ENCODE assay signal across 14 cellular contexts in genomic region chr3:98259707-98260106, GRCh38. TPM values are rescaled to one million over a fixed set of nuclear protein-coding genes. Genes with fewer than 3 reads are reported as not detected.
A peak's percentile ranks its signal among the peaks of the same experiment; 100 is the strongest.
DNase-seq lines count a peak whose midpoint lies in the region; ATAC-seq, FAIRE-seq and TF ChIP-seq lines count a peak whose summit lies in the region.
"Had no signal": no experiment of that assay in that cellular context is flagged by ENCODE, and none has a peak within 500 bp of the region (broad histone marks: within the 10 kb centered on the region; RNA-seq: fewer than 3 reads in every experiment).

No MANE protein-coding gene starts in this region.

- no peak overlapping the region for H3K27ac ChIP-seq in GM12878 (ENCODE audit: control insufficient read depth, insufficient read depth)
- H3K27ac ChIP-seq: GM23248 had no signal

- intact Hi-C loops in Calu3 (cut with micrococcal nuclease; ENCODE audit: unreplicated experiment) (no loop called here), GM12878 (cut with micrococcal nuclease; ENCODE audit: unreplicated experiment) (no loop called here)

- TF ChIP-seq RAD21 in GM12878 (IDR thresholded peaks at IDR 0.05; ENCODE audit: insufficient read depth, low read depth, low read length) = no peak

- TF ChIP-seq CTCF in Calu3 (IDR thresholded peaks at IDR 0.05; ENCODE audit: unreplicated experiment) = no peak
- TF ChIP-seq CTCF in GM12878 (IDR thresholded peaks at IDR 0.05 in 2 of 3, conservative IDR thresholded peaks at IDR 0.05 in 1 of 3; ENCODE audit: control insufficient read depth in 2 of 3, extremely low read depth in 1 of 3, insufficient read depth in 1 of 3, low read depth in 3 of 3, low read length in 3 of 3) = peak in 2 of 3 experiments; percentile 29 to 44; a peak in 3 of 6 replicates
- no peak for TF ChIP-seq CTCF in omental fat pad (IDR thresholded peaks at IDR 0.05)

- no peaks in the 10 kb centered on the region for H3K9me3 Mint-ChIP-seq in Calu3 (ENCODE audit: low read depth, unreplicated experiment)

- H3K4me1 Mint-ChIP-seq in Calu3 (ENCODE audit: low read depth, unreplicated experiment) = no peaks in the 10 kb centered on the region

- H2AFZ ChIP-seq in GM12878 (ENCODE audit: control insufficient read depth, low read depth, low read length) = no peak overlapping the region
- H2AFZ ChIP-seq: GM23248 had no signal

- H3K79me2 ChIP-seq in GM12878 (ENCODE audit: control insufficient read depth, insufficient read depth, low read length) = no peaks in the 10 kb centered on the region

- SMC1A ChIA-PET in GM12878 (lab: Charles Lee; ENCODE audit: uncharacterized antibody, unreplicated experiment) = interaction anchor here (0.6 to 1.9 kb wide), 4 partner anchors 9 to 24 kb away, joined by 3 to 10 read pairs (median 4); no protein-coding TSS in a partner anchor

- no peak for TF ChIP-seq POLR2A in GM12878 (IDR thresholded peaks at IDR 0.05; ENCODE audit: low read depth, low read length)

- 47% methylated on average over 2 of the region's 2 CpGs for WGBS in GM12878 (ENCODE audit: insufficient coverage, insufficient replicate concordance, low lambda C conversion rate, missing lambda C conversion rate)

- H3K9ac ChIP-seq in GM12878 (ENCODE audit: control insufficient read depth, insufficient read depth, low read length) = no peak overlapping the region
- H3K9ac ChIP-seq: GM23248 had no signal

- POLR2A ChIA-PET in GM12878 (lab: Charles Lee) = interaction anchor here (1.1 kb wide), 1 partner anchor 25 kb away, joined by 3 read pairs; no protein-coding TSS in a partner anchor

- H3K4me1 ChIP-seq in GM12878 (ENCODE audit: control insufficient read depth, insufficient read depth, low read length) = no peaks in the 10 kb centered on the region

- H3K27me3 ChIP-seq in GM12878 (replicated peaks in 1 of 2; ENCODE audit: control insufficient read depth in 2 of 2, insufficient read depth in 2 of 2, low read length in 1 of 2) = no peaks in the 10 kb centered on the region

- in situ Hi-C loops in GM12878 (cut with MboI) = no loop called here

- H3K9me3 ChIP-seq in GM12878 (replicated peaks; ENCODE audit: control insufficient read depth, insufficient read depth, low read length) = no peaks in the 10 kb centered on the region; the same call in 2 of the 3 replicates

- H3K27me3 Mint-ChIP-seq in Calu3 (ENCODE audit: unreplicated experiment) = no peaks in the 10 kb centered on the region

- no peak overlapping the region for H3K4me3 Mint-ChIP-seq in Calu3 (ENCODE audit: low read depth, unreplicated experiment)
- H3K4me3 Mint-ChIP-seq: activated T-cell treated with anti-CD3 and anti-CD28 coated beads, Interleukin-2, amount 50 U/mL, for 4 hours had no signal

- H3K4me3 ChIP-seq in GM12878 = no peak overlapping the region
- H3K4me3 ChIP-seq: GM23248 had no signal

- no peak overlapping the region for H3K27ac Mint-ChIP-seq in Calu3 (ENCODE audit: unreplicated experiment)

- no TSS peak for BruUV-seq in Calu3 (replicated peaks; lab: Mats Ljungman, UMichigan)
- BruUV-seq in GM12878 (replicated peaks; lab: Mats Ljungman, UMichigan) = no TSS peak

- peak; percentile 28 for DNase-seq in Calu3
- no peak for DNase-seq in GM12878 (ENCODE audit: low read depth, low spot score)
- DNase-seq in NOMO-1 treated with dmso at 0.1 percent for 144 hours (lab: John Stamatoyannopoulos, UW; ENCODE audit: unreplicated experiment) = no peak
- no peak for DNase-seq in omental fat pad (ENCODE audit: low spot score)
- DNase-seq in anterior cingulate cortex (lab: John Stamatoyannopoulos, UW) = no peak
- no peak for DNase-seq in HuH-7.5 (ENCODE audit: low spot score)
- DNase-seq: activated T-cell treated with anti-CD3 and anti-CD28 coated beads, Interleukin-2, amount 50 U/mL, for 4 hours; GM23248; islet precursor cell; NCI-H1436 treated with DMSO at 0.1 percent for 48 hours had no signal

- TF ChIP-seq EP300 in GM12878 (IDR thresholded peaks at IDR 0.05; ENCODE audit: borderline replicate concordance in 1 of 2, control insufficient read depth in 1 of 2, low read depth in 2 of 2, low read length in 2 of 2) = no peak

- H3K36me3 ChIP-seq in GM12878 (ENCODE audit: control insufficient read depth in 2 of 2, insufficient read depth in 2 of 2, low read length in 1 of 2) = no peaks in the 10 kb centered on the region

- no peak for FAIRE-seq in GM12878 (lab: Jason Lieb, UNC)

- CTCF ChIA-PET in Calu3 (lab: Charles Lee) (no interaction called here), GM12878 (lab: Yijun Ruan, JAX) (interaction anchor here (0.9 to 1.3 kb wide), 7 partner anchors 12 to 132 kb away, joined by 3 to 4 read pairs (median 3); no protein-coding TSS in a partner anchor)

- H4K20me1 ChIP-seq in GM12878 (ENCODE audit: control insufficient read depth, insufficient read depth) = no peaks in the 10 kb centered on the region

- no peaks in the 10 kb centered on the region for H3K36me3 Mint-ChIP-seq in Calu3 (ENCODE audit: insufficient read depth, unreplicated experiment)

- RAD21 ChIA-PET in GM12878 (lab: Charles Lee; ENCODE audit: unreplicated experiment) = no interaction called here

- H3K4me2 ChIP-seq in GM12878 (ENCODE audit: control insufficient read depth, insufficient read depth) = no peak overlapping the region

- peak; percentile 91 for ATAC-seq in GM19043 (IDR thresholded peaks at IDR 0.05; ENCODE audit: low read depth, unreplicated experiment)
- peak; percentile 82 for ATAC-seq in HG03457 (IDR thresholded peaks at IDR 0.05; ENCODE audit: unreplicated experiment)
- ATAC-seq in GM12878 = peak; percentile 82
- no peak for ATAC-seq in omental fat pad (ENCODE audit: low FRiP score)
- ATAC-seq: activated T-cell treated with anti-CD3 and anti-CD28 coated beads, Interleukin-2, amount 50 U/mL, for 4 hours had no signal

TF ChIP-seq in GM12878, 131 proteins besides CTCF, POLR2A, EP300 and RAD21 (continues in another document):
- TF ChIP-seq HDAC6 (IDR thresholded peaks at IDR 0.05; ENCODE audit: unreplicated experiment) (no peak), KLF5 (IDR thresholded peaks at IDR 0.05; ENCODE audit: partially characterized antibody) (no peak), YY1 (IDR thresholded peaks at IDR 0.05; ENCODE audit: low read depth, low read length) (no peak), ZSCAN29 (IDR thresholded peaks at IDR 0.05) (no peak), HCFC1 (IDR thresholded peaks at IDR 0.05; ENCODE audit: low read length) (no peak), FOS (IDR thresholded peaks at IDR 0.05; ENCODE audit: borderline replicate concordance, extremely low read depth, insufficient read length) (no peak), RBBP5 (conservative IDR thresholded peaks at IDR 0.05) (no peak), FOXM1 (IDR thresholded peaks at IDR 0.05; ENCODE audit: low read depth, low read length) (no peak), BMI1 (IDR thresholded peaks at IDR 0.05; ENCODE audit: borderline replicate concordance) (no peak), BACH1 (IDR thresholded peaks at IDR 0.05; ENCODE audit: borderline replicate concordance) (no peak)

RNA-seq across cellular contexts. Expression of gene OR5H6, which starts 4.3 kb away (rescaled TPM):
- total RNA-seq in Calu3 (2022) (not detected in 2 replicates), GM12878 (2014; rRNA removed) (not detected in 2 replicates), GM12878 (2014; rRNA removed; fragmentation: Illumina TruSeq; extraction: Trizol) (not detected in 2 replicates), GM12878 (2021) (not detected in 2 replicates), omental fat pad (not detected)
- total RNA-seq in GM12878 (2013; cell fraction: nucleolus; rRNA removed) = 359 and 426 TPM in 2 replicates
- polyA plus RNA-seq in GM12878 (2011; ENCODE audit: low read depth) = not detected
- polyA plus RNA-seq in GM12878 (2011; rRNA removed) (1.2 and 1.8 TPM in 2 replicates), GM12878 (2014; fragmentation: Illumina TruSeq; extraction: Trizol) (not detected in 2 replicates), GM12878 (2014; fragmentation: Nextera tagmentation; extraction: Ambion mirVana) (not detected), GM12878 (2014; rRNA removed) (not detected in 2 replicates), GM12878 (2016; fragmentation: Nextera tagmentation; extraction: Ambion mirVana) (not detected)
- polyA plus RNA-seq in GM12878 (2011; cell fraction: cytosol; rRNA removed) = 0.15 and 0.24 TPM in 2 replicates
- polyA plus RNA-seq in GM12878 (2011; cell fraction: nucleus; rRNA removed) = 4.2 and 6.8 TPM in 2 replicates
- not detected in 2 replicates for polyA plus RNA-seq in GM12878 (2012)
- 32.3 and 35.9 TPM in 2 replicates for polyA minus RNA-seq in GM12878 (2011; rRNA and poly(A)+ RNA removed)
- not detected in 2 replicates for polyA minus RNA-seq in GM12878 (2011; cell fraction: cytosol; rRNA and poly(A)+ RNA removed)
- polyA minus RNA-seq in GM12878 (2011; cell fraction: nucleus; rRNA and poly(A)+ RNA removed) = 86.8 and 89.5 TPM in 2 replicates
- total RNA-seq: activated T-cell treated with anti-CD3 and anti-CD28 coated beads, Interleukin-2, amount 50 U/mL, for 4 hours; dermis microvascular lymphatic vessel endothelial cell; GM23248; pulmonary artery endothelial cell had no signal
- polyA plus RNA-seq: GM23248 had no signal

RNA-seq across cellular contexts. Expression of gene OR5H2, which starts 22.6 kb away (rescaled TPM):
- total RNA-seq in Calu3 (2022) (not detected in 2 replicates), GM12878 (2014; rRNA removed) (not detected in 2 replicates), GM12878 (2014; rRNA removed; fragmentation: Illumina TruSeq; extraction: Trizol) (not detected in 2 replicates), GM12878 (2021) (not detected in 2 replicates), omental fat pad (not detected)
- total RNA-seq in GM12878 (2013; cell fraction: nucleolus; rRNA removed) = 312 and 314 TPM in 2 replicates
- not detected for polyA plus RNA-seq in GM12878 (2011; ENCODE audit: low read depth)
- polyA plus RNA-seq in GM12878 (2011; rRNA removed) (1.7 and 3.7 TPM in 2 replicates), GM12878 (2014; fragmentation: Illumina TruSeq; extraction: Trizol) (not detected in 2 replicates), GM12878 (2014; fragmentation: Nextera tagmentation; extraction: Ambion mirVana) (not detected), GM12878 (2014; rRNA removed) (not detected in 2 replicates), GM12878 (2016; fragmentation: Nextera tagmentation; extraction: Ambion mirVana) (not detected)
- 0.08 and 0.13 TPM in 2 replicates for polyA plus RNA-seq in GM12878 (2011; cell fraction: cytosol; rRNA removed)
- polyA plus RNA-seq in GM12878 (2011; cell fraction: nucleus; rRNA removed) = 7.3 and 7.9 TPM in 2 replicates
- polyA plus RNA-seq in GM12878 (2012) = not detected in 2 replicates
- 28.1 and 30.7 TPM in 2 replicates for polyA minus RNA-seq in GM12878 (2011; rRNA and poly(A)+ RNA removed)
- polyA minus RNA-seq in GM12878 (2011; cell fraction: cytosol; rRNA and poly(A)+ RNA removed) = not detected in 2 replicates
- 52.8 and 64.2 TPM in 2 replicates for polyA minus RNA-seq in GM12878 (2011; cell fraction: nucleus; rRNA and poly(A)+ RNA removed)
- total RNA-seq: activated T-cell treated with anti-CD3 and anti-CD28 coated beads, Interleukin-2, amount 50 U/mL, for 4 hours; dermis microvascular lymphatic vessel endothelial cell; GM23248; pulmonary artery endothelial cell had no signal
- polyA plus RNA-seq: GM23248 had no signal

Comparison
In these comparisons a context has a peak if more than half of its experiments do, and no peak if none do; other contexts are left out.
1. CTCF ChIP-seq: peak in GM12878 (2 of 3); none in Calu3 (single experiment) and omental fat pad (0 of 3).